ENCODE assay signal across 8 cellular contexts in the genomic region with DNA sequence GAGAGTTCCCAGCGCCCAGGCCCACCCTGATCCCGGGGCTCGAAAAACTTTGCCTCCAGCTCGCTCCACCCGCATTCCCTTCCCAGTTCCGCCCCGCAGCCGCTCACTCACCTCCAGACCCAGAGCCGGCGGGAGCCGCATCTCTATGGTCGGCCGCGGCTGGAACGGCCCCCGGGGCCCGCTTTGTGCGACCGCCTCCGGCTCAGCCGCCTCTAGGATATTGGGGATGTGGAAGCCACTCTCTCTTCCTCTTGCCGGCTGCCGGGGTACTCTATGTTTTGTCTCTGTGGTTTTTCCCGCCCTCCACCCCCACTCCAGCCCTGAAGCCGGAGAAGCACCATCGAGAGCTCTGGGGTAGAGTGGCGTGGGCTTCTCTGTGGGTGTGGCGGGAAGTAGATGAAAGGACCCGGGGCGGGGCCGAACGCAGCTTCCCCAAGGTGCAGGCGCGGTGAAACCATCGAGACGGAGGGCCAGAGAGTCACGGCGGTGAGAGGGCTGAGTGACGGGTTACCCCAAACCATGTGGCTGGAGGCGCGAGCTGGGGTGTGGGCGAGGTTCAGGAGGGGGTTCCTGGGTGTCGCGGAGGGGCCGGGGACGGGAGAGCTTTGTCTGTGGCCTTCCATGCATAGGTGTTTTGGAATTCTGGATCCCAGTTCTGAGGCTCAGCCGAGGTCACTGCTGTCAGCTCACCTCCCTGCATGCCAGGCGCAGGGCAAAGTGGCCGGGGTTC.
DNase-seq lines count a peak whose midpoint lies in the region; ATAC-seq and FAIRE-seq lines count a peak whose summit lies in the region.

A gene with protein sequence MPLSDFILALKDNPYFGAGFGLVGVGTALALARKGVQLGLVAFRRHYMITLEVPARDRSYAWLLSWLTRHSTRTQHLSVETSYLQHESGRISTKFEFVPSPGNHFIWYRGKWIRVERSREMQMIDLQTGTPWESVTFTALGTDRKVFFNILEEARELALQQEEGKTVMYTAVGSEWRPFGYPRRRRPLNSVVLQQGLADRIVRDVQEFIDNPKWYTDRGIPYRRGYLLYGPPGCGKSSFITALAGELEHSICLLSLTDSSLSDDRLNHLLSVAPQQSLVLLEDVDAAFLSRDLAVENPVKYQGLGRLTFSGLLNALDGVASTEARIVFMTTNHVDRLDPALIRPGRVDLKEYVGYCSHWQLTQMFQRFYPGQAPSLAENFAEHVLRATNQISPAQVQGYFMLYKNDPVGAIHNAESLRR (plus strand): TSS at position 426 of the 730 bp plus-strand sequence. CDS start 1,305 bp downstream, outside the sequence.
A gene with protein sequence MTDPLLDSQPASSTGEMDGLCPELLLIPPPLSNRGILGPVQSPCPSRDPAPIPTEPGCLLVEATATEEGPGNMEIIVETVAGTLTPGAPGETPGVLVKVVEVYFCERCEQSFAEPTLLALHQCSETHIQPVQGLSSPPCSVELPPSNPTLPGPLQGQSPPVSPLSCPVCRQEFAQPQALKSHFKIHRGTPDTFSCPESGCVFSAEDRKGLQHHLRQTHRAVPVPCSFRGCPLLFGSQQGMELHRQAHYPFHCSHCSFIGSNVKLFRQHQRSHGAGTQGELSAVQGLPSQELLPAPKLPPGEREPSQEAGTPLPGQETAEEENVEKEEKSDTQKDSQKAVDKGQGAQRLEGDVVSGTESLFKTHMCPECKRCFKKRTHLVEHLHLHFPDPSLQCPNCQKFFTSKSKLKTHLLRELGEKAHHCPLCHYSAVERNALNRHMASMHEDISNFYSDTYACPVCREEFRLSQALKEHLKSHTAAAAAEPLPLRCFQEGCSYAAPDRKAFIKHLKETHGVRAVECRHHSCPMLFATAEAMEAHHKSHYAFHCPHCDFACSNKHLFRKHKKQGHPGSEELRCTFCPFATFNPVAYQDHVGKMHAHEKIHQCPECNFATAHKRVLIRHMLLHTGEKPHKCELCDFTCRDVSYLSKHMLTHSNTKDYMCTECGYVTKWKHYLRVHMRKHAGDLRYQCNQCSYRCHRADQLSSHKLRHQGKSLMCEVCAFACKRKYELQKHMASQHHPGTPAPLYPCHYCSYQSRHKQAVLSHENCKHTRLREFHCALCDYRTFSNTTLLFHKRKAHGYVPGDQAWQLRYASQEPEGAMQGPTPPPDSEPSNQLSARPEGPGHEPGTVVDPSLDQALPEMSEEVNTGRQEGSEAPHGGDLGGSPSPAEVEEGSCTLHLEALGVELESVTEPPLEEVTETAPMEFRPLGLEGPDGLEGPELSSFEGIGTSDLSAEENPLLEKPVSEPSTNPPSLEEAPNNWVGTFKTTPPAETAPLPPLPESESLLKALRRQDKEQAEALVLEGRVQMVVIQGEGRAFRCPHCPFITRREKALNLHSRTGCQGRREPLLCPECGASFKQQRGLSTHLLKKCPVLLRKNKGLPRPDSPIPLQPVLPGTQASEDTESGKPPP (N-terminal part only) (minus strand): TSS at position 366 of the 730 bp plus-strand sequence. CDS start 3,194 bp downstream, outside the sequence.

- FAIRE-seq in A204.1 (lab: Jason Lieb, UNC) = peak; percentile 83

- H3K4me3 ChIP-seq in iPS-11a (ENCODE audit: low read depth, low read length) (peak within 1 kb of the TSS; percentile 93), skeletal muscle cell (ENCODE audit: low read depth, low read length) (peak within 1 kb of the TSS; percentile 94)

- peak; percentile 68 for ATAC-seq in GM18861 (IDR thresholded peaks at IDR 0.05; ENCODE audit: unreplicated experiment)
- peak; percentile 94 for ATAC-seq in HG03097 (IDR thresholded peaks at IDR 0.05; ENCODE audit: low FRiP score, unreplicated experiment)

- peak; percentile 94 for DNase-seq in NCI-H2171 (lab: John Stamatoyannopoulos, UW)
- DNase-seq in UCSD-AML1 (lab: John Stamatoyannopoulos, UW; ENCODE audit: unreplicated experiment) = peak; percentile 93
- DNase-seq in brain pericyte (ENCODE audit: low read depth, low spot score) = peak; percentile 31
- DNase-seq in skeletal muscle cell (ENCODE audit: low read depth) = peak; percentile 66

Comparison
In these comparisons a context has a peak if more than half of its experiments do, and no peak if none do; other contexts are left out.
1. Peak in every context shown above with its lines: DNase-seq, ATAC-seq and H3K4me3 ChIP-seq.
2. DNase-seq: peak in every context shown above with its lines; median percentile 94 in NCI-H2171; 93 in UCSD-AML1; 66 in skeletal muscle cell; 31 in brain pericyte.